In the genomic region with DNA sequence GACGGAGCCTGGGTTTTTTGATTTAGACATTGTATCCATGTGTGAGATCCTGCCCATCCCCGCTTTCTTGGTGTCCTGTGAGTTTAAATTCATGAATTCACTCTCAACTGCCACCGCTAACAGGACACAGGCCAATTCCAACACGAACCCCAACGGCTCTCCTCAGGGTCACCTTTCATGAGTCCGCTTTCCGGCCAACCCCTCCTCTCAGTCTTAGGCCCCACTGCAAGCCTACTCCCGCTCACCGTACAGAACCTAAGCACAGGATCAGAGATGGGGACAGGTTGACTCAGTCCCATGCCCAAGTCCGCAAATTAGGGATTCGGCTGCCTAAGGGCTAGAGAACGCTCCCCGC, we compare ENCODE assay signal across 8 cellular contexts. TPM values are rescaled to one million over a fixed set of nuclear protein-coding genes. Genes with fewer than 3 reads are reported as not detected.
DNase-seq lines count a peak whose midpoint lies in the region; ATAC-seq and TF ChIP-seq lines count a peak whose summit lies in the region.

No MANE protein-coding gene starts in this region.

- peak overlapping the region in 1 of 6 donors; percentile 88 for H3K27ac Mint-ChIP-seq in naive B cell

- peaks cover 23 to 30% (median 27%) of the 10 kb centered on the region in 3 donors for H3K27me3 Mint-ChIP-seq in naive B cell

- TF ChIP-seq CTCF in C4-2B (conservative IDR thresholded peaks at IDR 0.05) (no peak), mammary epithelial cell (conservative IDR thresholded peaks at IDR 0.05 in 1 of 2, IDR thresholded peaks at IDR 0.05 in 1 of 2; ENCODE audit: extremely low read depth in 1 of 2, insufficient read depth in 1 of 2, low read depth in 1 of 2, low read length in 2 of 2) (no peak)

- peak overlapping the region; percentile 99 for H2AFZ ChIP-seq in mammary epithelial cell (ENCODE audit: low read depth, low read length)

- CTCF ChIA-PET in mammary epithelial cell (lab: Charles Lee; ENCODE audit: low non-redundant PET) (no interaction called here), HEK293T (lab: Yijun Ruan, JAX) (no interaction called here)

- H3K27ac ChIP-seq in C4-2B, result peak overlapping the region; percentile 72
- no peak overlapping the region for H3K27ac ChIP-seq in mammary epithelial cell (ENCODE audit: insufficient read depth, low read depth, low read length)

- H4K20me1 ChIP-seq in mammary epithelial cell (ENCODE audit: insufficient read depth, low read length), result no peaks in the 10 kb centered on the region

- BruUV-seq in mammary epithelial cell (replicated peaks; lab: Mats Ljungman, UMichigan), result no TSS peak

- dilution Hi-C loops in mammary epithelial cell (cut with HindIII; ENCODE audit: low sequenced_read_pairs), result no loop called here

- POLR2A ChIA-PET in HEK293T (lab: Yijun Ruan, JAX), result interaction anchor here (1.0 to 1.7 kb wide), 4 partner anchors 8 to 88 kb away, joined by 3 to 5 read pairs (median 4); a partner anchor contains a TSS

- 24% methylated on average over 9 of the region's 13 CpGs for WGBS in mammary epithelial cell (ENCODE audit: low coverage, missing lambda C conversion rate)

- no peaks in the 10 kb centered on the region for H3K36me3 ChIP-seq in mammary epithelial cell (ENCODE audit: insufficient read depth, low read length)

- H3K9me3 Mint-ChIP-seq in naive B cell, result no peaks in the 10 kb centered on the region

- no peak overlapping the region for H3K9ac ChIP-seq in mammary epithelial cell (ENCODE audit: insufficient read depth, low read length)

- H3K36me3 Mint-ChIP-seq in naive B cell, result no peaks in the 10 kb centered on the region

- H3K4me2 ChIP-seq in mammary epithelial cell (ENCODE audit: insufficient read depth, low read depth, low read length), result peak overlapping the region; percentile 99

- H3K9me3 ChIP-seq in mammary epithelial cell (replicated peaks; ENCODE audit: insufficient read depth, low read length), result no peaks in the 10 kb centered on the region

- peak overlapping the region; percentile 44 to 85 (median 82) for H3K4me3 ChIP-seq in mammary epithelial cell (replicated peaks in 1 of 3; ENCODE audit: insufficient read depth in 1 of 3, low read depth in 2 of 3, low read length in 3 of 3)

- intact Hi-C loops in mammary epithelial cell (cut with micrococcal nuclease), result loop anchor here (5.0 to 10.0 kb wide), 2 partner anchors 82 to 255 kb away; a partner anchor contains a TSS

- ATAC-seq in HG02798 (IDR thresholded peaks at IDR 0.05; ENCODE audit: poor library complexity, unreplicated experiment) (peak; percentile 28), naive B cell (ENCODE audit: low read depth in 2 of 2) (peak in 1 of 2 donors; percentile 9), GM19463 (IDR thresholded peaks at IDR 0.05; ENCODE audit: unreplicated experiment) (no peak)

- no peaks in the 10 kb centered on the region for H3K27me3 ChIP-seq in mammary epithelial cell (ENCODE audit: insufficient read depth, low read length)

- in situ Hi-C loops in mammary epithelial cell (cut with MboI; ENCODE audit: low sequenced_read_pairs in 2 of 2), result loop anchor here in 1 of 2 donors (10.0 to 25.0 kb wide), 2 partner anchors 222 to 260 kb away; a partner anchor contains a TSS

- peaks cover 7% of the 10 kb centered on the region for H3K79me2 ChIP-seq in mammary epithelial cell (ENCODE audit: insufficient read depth, low read length)

- H3K4me1 ChIP-seq in mammary epithelial cell (ENCODE audit: insufficient read depth, low read length), result peaks cover 3% of the 10 kb centered on the region

- DNase-seq in mammary epithelial cell (no peak), naive B cell (no peak), AG08396 (ENCODE audit: low spot score) (no peak), NCI-H526 (lab: John Stamatoyannopoulos, UW) (no peak), HEK293T (ENCODE audit: extremely low spot score) (no peak)

- peaks cover 14 to 23% (median 18%) of the 10 kb centered on the region in 3 donors for H3K4me1 Mint-ChIP-seq in naive B cell

- H3K4me3 Mint-ChIP-seq in naive B cell, result peak overlapping the region; percentile 78 to 94 (median 86)

TF ChIP-seq in HEK293T, 16 proteins besides CTCF, POLR2A, EP300 and RAD21:
- TF ChIP-seq TARDBP (IDR thresholded peaks at IDR 0.05) (no peak), BHLHE40 (IDR thresholded peaks at IDR 0.05; ENCODE audit: borderline replicate concordance) (no peak), ELF4 (IDR thresholded peaks at IDR 0.05) (no peak), FOXA1 (IDR thresholded peaks at IDR 0.05) (no peak), CTBP1 (IDR thresholded peaks at IDR 0.05; ENCODE audit: borderline replicate concordance) (no peak), ZNF384 (IDR thresholded peaks at IDR 0.05) (no peak), SP1 (IDR thresholded peaks at IDR 0.05) (no peak), NFRKB (IDR thresholded peaks at IDR 0.05) (no peak)
- TF ChIP-seq, protein P1, sequence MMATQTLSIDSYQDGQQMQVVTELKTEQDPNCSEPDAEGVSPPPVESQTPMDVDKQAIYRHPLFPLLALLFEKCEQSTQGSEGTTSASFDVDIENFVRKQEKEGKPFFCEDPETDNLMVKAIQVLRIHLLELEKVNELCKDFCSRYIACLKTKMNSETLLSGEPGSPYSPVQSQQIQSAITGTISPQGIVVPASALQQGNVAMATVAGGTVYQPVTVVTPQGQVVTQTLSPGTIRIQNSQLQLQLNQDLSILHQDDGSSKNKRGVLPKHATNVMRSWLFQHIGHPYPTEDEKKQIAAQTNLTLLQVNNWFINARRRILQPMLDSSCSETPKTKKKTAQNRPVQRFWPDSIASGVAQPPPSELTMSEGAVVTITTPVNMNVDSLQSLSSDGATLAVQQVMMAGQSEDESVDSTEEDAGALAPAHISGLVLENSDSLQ (IDR thresholded peaks at IDR 0.05), result no peak
TF ChIP-seq in HEK293T: peak in this region for 0.

RNA-seq across cellular contexts. Expression of a gene that starts 0.2 kb away (rescaled TPM):
- 100 to 1,000 TPM in 1 of 2 donors, 10 to 100 TPM in 1; 80.0 to 105 TPM for total RNA-seq in mammary epithelial cell
- polyA plus RNA-seq in mammary epithelial cell (49.1 TPM), naive B cell (ENCODE audit: low read depth in 6 of 6) (100 to 1,000 TPM; 126 to 206 (median 169) TPM)
- 56.1 TPM for polyA minus RNA-seq in mammary epithelial cell

RNA-seq across cellular contexts. Expression of a gene that starts 5.3 kb away (rescaled TPM):
- 10 to 100 TPM; 28.7 to 74.6 TPM for total RNA-seq in mammary epithelial cell
- 25.7 TPM for polyA plus RNA-seq in mammary epithelial cell
- polyA minus RNA-seq in mammary epithelial cell, result 1.9 TPM
- polyA plus RNA-seq in naive B cell (ENCODE audit: low read depth in 6 of 6), result 10 to 100 TPM in 1 of 6 donors, 1 to 10 TPM in 5; 7.0 to 15.2 (median 9.6) TPM
